In the genomic region with DNA sequence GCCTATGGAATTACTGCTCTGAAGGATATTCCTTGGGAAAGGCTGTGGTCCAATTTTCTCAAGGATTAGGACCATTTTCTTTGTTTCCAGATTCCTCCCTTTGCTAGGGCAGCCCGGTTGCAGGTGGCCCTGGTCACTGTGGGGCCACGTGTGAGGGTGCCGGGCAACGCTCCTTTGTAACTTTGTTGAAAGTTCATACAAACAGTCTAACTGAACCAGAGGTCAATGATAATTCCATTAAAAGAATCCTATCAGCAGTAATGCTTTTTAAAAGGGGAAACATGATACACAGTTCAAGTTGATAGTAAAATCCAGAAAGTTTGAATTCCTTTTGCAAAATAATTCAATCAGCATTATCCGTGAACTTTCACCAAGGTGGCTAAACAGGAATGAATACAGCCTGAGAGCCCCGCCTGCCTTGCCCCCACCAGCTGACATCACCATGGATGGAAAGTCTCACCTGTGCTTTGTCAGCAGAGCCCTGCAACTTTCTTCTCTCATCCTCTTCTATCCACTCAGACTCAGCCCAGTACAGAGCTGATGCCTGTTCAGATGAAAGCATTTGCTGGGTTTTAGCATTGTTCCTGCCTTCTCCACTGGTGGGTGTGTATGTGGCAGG, we compare ENCODE assay signal across 28 cellular contexts.
"Had no signal": no experiment of that assay in that cellular context is flagged by ENCODE, and none has a peak within 500 bp of the region (broad histone marks: within the 10 kb centered on the region; RNA-seq: fewer than 3 reads in every experiment).

No MANE protein-coding gene starts in this region.

- ATAC-seq: activated CD4-positive, CD25-positive, alpha-beta regulatory T cell treated with anti-CD3 and anti-CD28 coated beads, Interleukin-2, amount 50 U/mL, for 24 hours; activated CD8-positive, alpha-beta memory T cell treated with anti-CD3 and anti-CD28 coated beads, Interleukin-2, amount 10 ng/mL, durations not matched to agents 7 days and 5 days; activated T-cell treated with anti-CD3 and anti-CD28 coated beads, Interleukin-2, amount 50 U/mL, for 4 hours; Panc1; SK-N-SH treated with all-trans-retinoic acid at 6 μM for 48 hours had no signal

- DNase-seq: activated CD4-positive, alpha-beta T cell treated with anti-CD3 and anti-CD28 coated beads for 4 hours; activated CD4-positive, alpha-beta T cell treated with anti-CD3 and anti-CD28 coated beads, Interleukin-2, amount 50 U/mL, for 4 hours; activated CD8-positive, alpha-beta memory T cell treated with anti-CD3 and anti-CD28 coated beads, Interleukin-2, amount 10 ng/mL, durations not matched to agents 7 days and 5 days; activated gamma-delta T cell; activated naive CD4-positive, alpha-beta T cell treated with anti-CD3 and anti-CD28 coated beads for 36 hours; activated T-cell treated with anti-CD3 and anti-CD28 coated beads, Interleukin-2, amount 50 U/mL, for 4 hours; amygdala; MG63; MV-4-11; NCI-H1092 treated with DMSO at 0.1 percent for 48 hours; NCI-H1436; NCI-H1694 treated with DMSO at 0.1 percent for 48 hours; NCI-H2029 treated with DMSO at 0.1 percent for 48 hours; NCI-H510A treated with DMSO at 0.1 percent for 48 hours; NCI-H69; NK-92 treated with Interleukin-12 subunit alpha and Interleukin-12 subunit beta, amount 100 ng/mL, for 24 hours; OCI-M1; Right ventricle myocardium superior; RPMI8226; SJCRH30; SW 1271 had no signal

- H3K36me3 ChIP-seq: MG63, SJCRH30 had no signal

- H3K4me1 Mint-ChIP-seq: activated CD8-positive, alpha-beta memory T cell treated with anti-CD3 and anti-CD28 coated beads, Interleukin-2, amount 10 ng/mL, durations not matched to agents 7 days and 5 days had no signal

- H3K36me3 Mint-ChIP-seq: activated CD8-positive, alpha-beta memory T cell treated with anti-CD3 and anti-CD28 coated beads, Interleukin-2, amount 10 ng/mL, durations not matched to agents 7 days and 5 days; activated naive CD8-positive, alpha-beta T cell; brain had no signal

- H3K27ac ChIP-seq: SJCRH30 had no signal

- H3K9me3 ChIP-seq: MG63, SJCRH30 had no signal

- H3K4me3 Mint-ChIP-seq: activated CD8-positive, alpha-beta memory T cell treated with anti-CD3 and anti-CD28 coated beads, Interleukin-2, amount 10 ng/mL, durations not matched to agents 7 days and 5 days; activated naive CD4-positive, alpha-beta T cell treated with anti-CD3 and anti-CD28 coated beads for 36 hours; activated naive CD8-positive, alpha-beta T cell; activated T-cell treated with anti-CD3 and anti-CD28 coated beads, Interleukin-2, amount 50 U/mL, for 4 hours; brain; T-helper 2 cell treated with Interferon-gamma antibody and Interleukin-4, amounts not matched to agents 5 μg/mL and 100 μg/mL, for 36 hours had no signal

- H3K4me3 ChIP-seq: MG63, SJCRH30 had no signal

- H3K4me1 ChIP-seq: SJCRH30 had no signal

- FAIRE-seq: astrocyte had no signal

- H3K27me3 Mint-ChIP-seq: activated CD8-positive, alpha-beta memory T cell treated with anti-CD3 and anti-CD28 coated beads, Interleukin-2, amount 10 ng/mL, durations not matched to agents 7 days and 5 days had no signal

- H3K9me3 Mint-ChIP-seq: activated naive CD4-positive, alpha-beta T cell treated with anti-CD3 and anti-CD28 coated beads for 36 hours; activated T-cell treated with anti-CD3 and anti-CD28 coated beads, Interleukin-2, amount 50 U/mL, for 4 hours; T-helper 2 cell treated with Interferon-gamma antibody and Interleukin-4, amounts not matched to agents 5 μg/mL and 100 μg/mL, for 36 hours had no signal

- H3K27me3 ChIP-seq: MG63, SJCRH30 had no signal

- H3K27ac Mint-ChIP-seq: activated CD8-positive, alpha-beta memory T cell treated with anti-CD3 and anti-CD28 coated beads, Interleukin-2, amount 10 ng/mL, durations not matched to agents 7 days and 5 days; activated naive CD4-positive, alpha-beta T cell treated with anti-CD3 and anti-CD28 coated beads for 36 hours; activated naive CD8-positive, alpha-beta T cell; T-helper 2 cell treated with Interferon-gamma antibody and Interleukin-4, amounts not matched to agents 5 μg/mL and 100 μg/mL, for 36 hours had no signal
